ENCODE assay signal across 23 cellular contexts in the genomic region with DNA sequence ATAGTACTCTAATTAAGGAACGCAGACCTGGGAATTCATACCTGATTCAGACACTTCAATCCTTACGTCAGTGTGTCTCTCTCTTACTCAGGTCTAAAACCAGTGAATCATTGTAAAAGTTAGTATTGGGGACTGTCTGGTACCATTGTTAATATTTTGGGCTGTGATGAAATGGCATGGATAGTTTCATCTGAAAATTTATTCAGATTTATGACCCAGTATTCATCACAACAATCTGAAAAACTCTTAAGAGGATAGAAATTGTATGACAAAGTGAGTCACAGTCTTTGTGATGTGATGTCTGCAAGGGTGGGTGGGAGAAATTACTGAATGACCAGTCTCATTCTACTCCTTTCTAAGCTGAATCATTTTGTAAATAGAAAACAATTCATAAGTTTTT. TPM values are rescaled to one million over a fixed set of nuclear protein-coding genes. Genes with fewer than 3 reads are reported as not detected.
A peak's percentile ranks its signal among the peaks of the same experiment; 100 is the strongest.
DNase-seq lines count a peak whose midpoint lies in the region; ATAC-seq and TF ChIP-seq lines count a peak whose summit lies in the region.
"Had no signal": no experiment of that assay in that cellular context is flagged by ENCODE, and none has a peak within 500 bp of the region (broad histone marks: within the 10 kb centered on the region; RNA-seq: fewer than 3 reads in every experiment).

No MANE protein-coding gene starts in this region.

- DNase-seq in COLO829 (ENCODE audit: low spot score) = peak; percentile 70
- peak; percentile 42 for DNase-seq in LHCN-M2 (ENCODE audit: low read depth)
- DNase-seq in brain microvascular endothelial cell = peak; percentile 51
- DNase-seq in kidney tubule cell (ENCODE audit: low spot score) = peak; percentile 77
- no peak for DNase-seq in left ventricle myocardium superior
- no peak for DNase-seq in effector CD4-positive, alpha-beta T cell
- DNase-seq: activated CD4-positive, alpha-beta T cell treated with anti-CD3 and anti-CD28 coated beads for 4 hours; activated naive CD4-positive, alpha-beta T cell treated with anti-CD3 and anti-CD28 coated beads, Interleukin-2, amount 50 U/mL, for 16 hours; aorta; heart left ventricle; left lung; NCI-H1048; NCI-H187; NCI-H774; SHP77 treated with DMSO at 0.1 percent for 48 hours; T-helper 1 cell had no signal

- H3K36me3 ChIP-seq in brain microvascular endothelial cell (replicated peaks) = peaks cover 15% of the 10 kb centered on the region
- H3K36me3 ChIP-seq: BLaER1, left lung had no signal

- intact Hi-C loops in left ventricle myocardium superior (cut with micrococcal nuclease) = no loop called here

- in situ Hi-C loops in brain microvascular endothelial cell (cut with HindIII; ENCODE audit: low pct_ligation_motif_present, low sequenced_read_pairs) = no loop called here

- no peak for ATAC-seq in HG02981 (IDR thresholded peaks at IDR 0.05; ENCODE audit: unreplicated experiment)
- ATAC-seq in left ventricle myocardium superior = no peak
- ATAC-seq in GM19324 (IDR thresholded peaks at IDR 0.05; ENCODE audit: low FRiP score, unreplicated experiment) = no peak
- ATAC-seq: left lung; natural killer cell treated with Interleukin-12 subunit alpha and Interleukin-12 subunit beta and Interleukin-15 and Interleukin-18, amount 100 ng/mL, for 72 hours; sciatic nerve had no signal

- no peaks in the 10 kb centered on the region for H3K27me3 ChIP-seq in brain microvascular endothelial cell (replicated peaks)
- H3K27me3 ChIP-seq: heart left ventricle had no signal

- peak overlapping the region; percentile 5 for H3K27ac ChIP-seq in brain microvascular endothelial cell
- H3K27ac ChIP-seq: BLaER1, heart left ventricle, left lung, parathyroid adenoma had no signal

- no peak overlapping the region for H3K4me3 ChIP-seq in brain microvascular endothelial cell (ENCODE audit: low read depth, low read length)
- H3K4me3 ChIP-seq: BLaER1, HAP-1, heart left ventricle, left lung had no signal

- TF ChIP-seq CTCF in brain microvascular endothelial cell (IDR thresholded peaks at IDR 0.05; ENCODE audit: low read depth, low read length, missing control alignments) = no peak

RNA-seq across cellular contexts. Expression of gene FGF2, which starts 10.3 kb away (rescaled TPM):
- total RNA-seq in LHCN-M2 (2014; rRNA removed) (14.6 and 15.0 TPM in 2 replicates), left ventricle myocardium superior (5.2 TPM)
- 8.8 TPM for polyA plus RNA-seq in LHCN-M2 (2012)

Comparison
In these comparisons a context has a peak if more than half of its experiments do, and no peak if none do; other contexts are left out.
1. DNase-seq: peak in COLO829 (single experiment), LHCN-M2 (single experiment), brain microvascular endothelial cell (single experiment) and kidney tubule cell (single experiment); none in left ventricle myocardium superior (single experiment) and effector CD4-positive, alpha-beta T cell (single experiment).